ENCODE assay signal across 1 cellular context in the genomic region with DNA sequence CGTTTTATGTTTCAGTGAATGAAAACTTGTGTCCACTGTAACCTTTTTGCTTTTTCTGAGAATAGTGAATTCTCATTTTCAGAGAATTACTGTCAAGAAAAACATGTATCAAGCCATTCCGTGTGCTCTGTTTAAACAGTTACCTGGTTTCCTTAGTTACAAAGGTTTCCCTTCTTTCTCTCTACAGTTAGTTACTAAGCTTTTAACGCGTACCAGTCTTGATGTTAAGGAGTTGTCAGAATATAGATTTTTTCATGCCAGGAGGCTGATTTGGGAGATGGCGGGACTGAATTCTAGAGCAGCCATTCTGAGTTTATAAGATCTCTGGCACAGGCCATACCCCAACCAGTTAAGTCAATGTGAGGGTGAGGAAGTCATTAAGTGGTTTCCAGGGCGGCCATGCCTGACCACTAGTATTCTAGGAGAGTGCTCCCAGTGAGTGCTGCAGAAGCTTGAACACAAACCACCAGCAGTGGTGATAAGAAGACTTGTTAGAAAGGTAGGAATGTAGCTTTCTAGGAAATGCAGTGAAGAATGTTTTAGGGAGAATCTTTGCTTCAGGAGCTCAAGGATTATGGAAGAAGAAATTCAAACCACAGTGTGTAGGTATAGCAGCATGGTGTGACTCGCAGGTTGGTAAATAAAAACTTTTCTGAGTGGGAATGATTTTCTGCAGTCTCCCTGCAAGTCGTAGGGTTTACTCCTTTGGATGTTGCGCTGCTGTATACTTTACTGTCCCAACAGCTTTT.
TF ChIP-seq lines count a peak whose summit lies in the region.

No MANE protein-coding gene starts in this region.

TF ChIP-seq in GM23338, 12 proteins besides CTCF, POLR2A, EP300 and RAD21 (continued from another document):
- TF ChIP-seq, protein P1, sequence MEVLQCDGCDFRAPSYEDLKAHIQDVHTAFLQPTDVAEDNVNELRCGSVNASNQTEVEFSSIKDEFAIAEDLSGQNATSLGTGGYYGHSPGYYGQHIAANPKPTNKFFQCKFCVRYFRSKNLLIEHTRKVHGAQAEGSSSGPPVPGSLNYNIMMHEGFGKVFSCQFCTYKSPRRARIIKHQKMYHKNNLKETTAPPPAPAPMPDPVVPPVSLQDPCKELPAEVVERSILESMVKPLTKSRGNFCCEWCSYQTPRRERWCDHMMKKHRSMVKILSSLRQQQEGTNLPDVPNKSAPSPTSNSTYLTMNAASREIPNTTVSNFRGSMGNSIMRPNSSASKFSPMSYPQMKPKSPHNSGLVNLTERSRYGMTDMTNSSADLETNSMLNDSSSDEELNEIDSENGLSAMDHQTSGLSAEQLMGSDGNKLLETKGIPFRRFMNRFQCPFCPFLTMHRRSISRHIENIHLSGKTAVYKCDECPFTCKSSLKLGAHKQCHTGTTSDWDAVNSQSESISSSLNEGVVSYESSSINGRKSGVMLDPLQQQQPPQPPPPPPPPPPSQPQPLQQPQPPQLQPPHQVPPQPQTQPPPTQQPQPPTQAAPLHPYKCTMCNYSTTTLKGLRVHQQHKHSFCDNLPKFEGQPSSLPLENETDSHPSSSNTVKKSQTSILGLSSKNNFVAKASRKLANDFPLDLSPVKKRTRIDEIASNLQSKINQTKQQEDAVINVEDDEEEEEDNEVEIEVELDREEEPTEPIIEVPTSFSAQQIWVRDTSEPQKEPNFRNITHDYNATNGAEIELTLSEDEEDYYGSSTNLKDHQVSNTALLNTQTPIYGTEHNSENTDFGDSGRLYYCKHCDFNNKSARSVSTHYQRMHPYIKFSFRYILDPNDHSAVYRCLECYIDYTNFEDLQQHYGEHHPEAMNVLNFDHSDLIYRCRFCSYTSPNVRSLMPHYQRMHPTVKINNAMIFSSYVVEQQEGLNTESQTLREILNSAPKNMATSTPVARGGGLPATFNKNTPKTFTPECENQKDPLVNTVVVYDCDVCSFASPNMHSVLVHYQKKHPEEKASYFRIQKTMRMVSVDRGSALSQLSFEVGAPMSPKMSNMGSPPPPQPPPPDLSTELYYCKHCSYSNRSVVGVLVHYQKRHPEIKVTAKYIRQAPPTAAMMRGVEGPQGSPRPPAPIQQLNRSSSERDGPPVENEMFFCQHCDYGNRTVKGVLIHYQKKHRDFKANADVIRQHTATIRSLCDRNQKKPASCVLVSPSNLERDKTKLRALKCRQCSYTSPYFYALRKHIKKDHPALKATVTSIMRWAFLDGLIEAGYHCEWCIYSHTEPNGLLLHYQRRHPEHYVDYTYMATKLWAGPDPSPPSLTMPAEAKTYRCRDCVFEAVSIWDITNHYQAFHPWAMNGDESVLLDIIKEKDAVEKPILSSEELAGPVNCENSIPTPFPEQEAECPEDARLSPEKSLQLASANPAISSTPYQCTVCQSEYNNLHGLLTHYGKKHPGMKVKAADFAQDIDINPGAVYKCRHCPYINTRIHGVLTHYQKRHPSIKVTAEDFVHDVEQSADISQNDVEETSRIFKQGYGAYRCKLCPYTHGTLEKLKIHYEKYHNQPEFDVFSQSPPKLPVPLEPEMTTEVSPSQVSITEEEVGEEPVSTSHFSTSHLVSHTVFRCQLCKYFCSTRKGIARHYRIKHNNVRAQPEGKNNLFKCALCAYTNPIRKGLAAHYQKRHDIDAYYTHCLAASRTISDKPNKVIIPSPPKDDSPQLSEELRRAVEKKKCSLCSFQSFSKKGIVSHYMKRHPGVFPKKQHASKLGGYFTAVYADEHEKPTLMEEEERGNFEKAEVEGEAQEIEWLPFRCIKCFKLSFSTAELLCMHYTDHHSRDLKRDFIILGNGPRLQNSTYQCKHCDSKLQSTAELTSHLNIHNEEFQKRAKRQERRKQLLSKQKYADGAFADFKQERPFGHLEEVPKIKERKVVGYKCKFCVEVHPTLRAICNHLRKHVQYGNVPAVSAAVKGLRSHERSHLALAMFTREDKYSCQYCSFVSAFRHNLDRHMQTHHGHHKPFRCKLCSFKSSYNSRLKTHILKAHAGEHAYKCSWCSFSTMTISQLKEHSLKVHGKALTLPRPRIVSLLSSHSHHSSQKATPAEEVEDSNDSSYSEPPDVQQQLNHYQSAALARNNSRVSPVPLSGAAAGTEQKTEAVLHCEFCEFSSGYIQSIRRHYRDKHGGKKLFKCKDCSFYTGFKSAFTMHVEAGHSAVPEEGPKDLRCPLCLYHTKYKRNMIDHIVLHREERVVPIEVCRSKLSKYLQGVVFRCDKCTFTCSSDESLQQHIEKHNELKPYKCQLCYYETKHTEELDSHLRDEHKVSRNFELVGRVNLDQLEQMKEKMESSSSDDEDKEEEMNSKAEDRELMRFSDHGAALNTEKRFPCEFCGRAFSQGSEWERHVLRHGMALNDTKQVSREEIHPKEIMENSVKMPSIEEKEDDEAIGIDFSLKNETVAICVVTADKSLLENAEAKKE (CRISPR knock-in tag; IDR thresholded peaks at IDR 0.05) = no peak
- TF ChIP-seq ZNF331 (CRISPR knock-in tag; IDR thresholded peaks at IDR 0.05; ENCODE audit: low read depth) = no peak
- TF ChIP-seq EZH2 (IDR thresholded peaks at IDR 0.05; ENCODE audit: low read depth, unreplicated experiment) = no peak
- no peak for TF ChIP-seq NANOG (IDR thresholded peaks at IDR 0.05; ENCODE audit: borderline replicate concordance)
- TF ChIP-seq ETS1 (IDR thresholded peaks at IDR 0.05) = no peak
- TF ChIP-seq STAT1 (IDR thresholded peaks at IDR 0.05; ENCODE audit: unreplicated experiment) = no peak
- TF ChIP-seq JUNB (IDR thresholded peaks at IDR 0.05; ENCODE audit: unreplicated experiment) = no peak
